Comparison of ENCODE assay signal across 18 cellular contexts in genomic region chr15:27768731-27769510, GRCh38.
"Had no signal": no experiment of that assay in that cellular context is flagged by ENCODE, and none has a peak within 500 bp of the region (broad histone marks: within the 10 kb centered on the region; RNA-seq: fewer than 3 reads in every experiment).

No MANE protein-coding gene starts in this region.

- H3K27ac ChIP-seq: left lung, psoas muscle, right lobe of liver, stomach, testis had no signal

- H3K36me3 ChIP-seq: left lung, right lobe of liver, stomach had no signal

- DNase-seq: activated CD4-positive, alpha-beta memory T cell treated with anti-CD3 and anti-CD28 coated beads, Interleukin-2, amount 10 ng/mL, durations not matched to agents 7 days and 5 days; activated CD4-positive, alpha-beta T cell treated with anti-CD3 and anti-CD28 coated beads for 36 hours; activated naive CD4-positive, alpha-beta T cell; activated naive CD8-positive, alpha-beta T cell treated with anti-CD3 and anti-CD28 coated beads for 36 hours; activated T-cell treated with anti-CD3 and anti-CD28 coated beads, Interleukin-2, amount 50 U/mL, for 1 hour; amniotic stem cell; dermis blood vessel endothelial cell; effector memory CD8-positive, alpha-beta T cell; kidney; left lung; psoas muscle; right lobe of liver; small intestine; stimulated activated CD4-positive, alpha-beta T cell treated with anti-CD3 and anti-CD28 coated beads, Interleukin-15, amount 100 ng/mL, for 24 hours; stimulated activated CD4-positive, alpha-beta T cell treated with anti-CD3 and anti-CD28 coated beads, Interleukin-2, amount 100 ng/mL, for 48 hours; stomach; T-helper 17 cell; testis had no signal

- H3K27me3 ChIP-seq: left lung, right lobe of liver, stomach, testis had no signal

- H3K4me3 ChIP-seq: left lung, psoas muscle, right lobe of liver, stomach had no signal

- H3K9me3 ChIP-seq: psoas muscle, right lobe of liver, testis had no signal

- H3K4me1 ChIP-seq: left lung, psoas muscle, right lobe of liver, stomach, testis had no signal
